In genomic region chr17:29929006-29929543, GRCh38 we compare ENCODE assay signal across 8 cellular contexts. TPM values are rescaled to one million over a fixed set of nuclear protein-coding genes. Genes with fewer than 3 reads are reported as not detected.
DNase-seq lines count a peak whose midpoint lies in the region; ATAC-seq, FAIRE-seq and TF ChIP-seq lines count a peak whose summit lies in the region.

No MANE protein-coding gene starts in this region.

- TF ChIP-seq CTCF in AG04450 (IDR thresholded peaks at IDR 0.05; ENCODE audit: low read depth, low read length) (no peak), body of pancreas (IDR thresholded peaks at IDR 0.05) (no peak), keratinocyte (optimal IDR thresholded peaks at IDR 0.05 in 1 of 3, IDR thresholded peaks at IDR 0.05 in 1 of 3, conservative IDR thresholded peaks at IDR 0.05 in 1 of 3; ENCODE audit: extremely low read depth in 1 of 3, insufficient read depth in 2 of 3, low read length in 3 of 3) (no peak)

- no peaks in the 10 kb centered on the region for H3K27me3 ChIP-seq in AG04450 (ENCODE audit: control insufficient read depth, insufficient read depth, low read length)
- no peaks in the 10 kb centered on the region for H3K27me3 ChIP-seq in body of pancreas
- H3K27me3 ChIP-seq in keratinocyte (ENCODE audit: control insufficient read depth, extremely low read depth, insufficient read depth, low read length): no peaks in the 10 kb centered on the region
- no peaks in the 10 kb centered on the region for H3K27me3 ChIP-seq in subcutaneous abdominal adipose tissue (ENCODE audit: control insufficient read depth in 5 of 5, insufficient read depth in 4 of 5, low read length in 5 of 5)

- 0 to 2% methylated on average over 13 of the region's 13 CpGs for WGBS in body of pancreas, 2 donors

- H2AFZ ChIP-seq in keratinocyte (ENCODE audit: control insufficient read depth, low read length): peak overlapping the region; percentile 92

- peak; percentile 75 for FAIRE-seq in keratinocyte (lab: Jason Lieb, UNC)

- peak in 1 of 3 donors; percentile 5 for TF ChIP-seq POLR2A in body of pancreas (IDR thresholded peaks at IDR 0.05)

- H3K9me3 ChIP-seq in AG04450 (ENCODE audit: control insufficient read depth, insufficient read depth, low read length) (no peaks in the 10 kb centered on the region), body of pancreas (no peaks in the 10 kb centered on the region), keratinocyte (ENCODE audit: control insufficient read depth, low read depth, low read length) (no peaks in the 10 kb centered on the region), subcutaneous abdominal adipose tissue (ENCODE audit: control insufficient read depth in 5 of 5, low read length in 5 of 5) (no peaks in the 10 kb centered on the region)

- H3K4me3 ChIP-seq in AG04450 (ENCODE audit: low read depth, low read length) (peak overlapping the region; percentile 98), body of pancreas (peak overlapping the region; percentile 87 to 93), keratinocyte (ENCODE audit: control insufficient read depth in 2 of 3, extremely low read depth in 1 of 3, insufficient read depth in 2 of 3, low read depth in 1 of 3, low read length in 3 of 3) (peak overlapping the region; percentile 70 to 97 (median 71)), subcutaneous abdominal adipose tissue (ENCODE audit: low read depth in 1 of 5, low read length in 5 of 5) (peak overlapping the region; percentile 87 to 98 (median 98))

- intact Hi-C loops in body of pancreas (cut with DNase I): no loop called here

- POLR2A ChIA-PET in AG04450 (lab: Yijun Ruan, JAX): interaction anchor here (1.1 kb wide), 1 partner anchor 79 kb away, joined by 7 read pairs; no protein-coding TSS in a partner anchor

- H3K27ac ChIP-seq in AG04450 (ENCODE audit: low read depth, low read length): peak overlapping the region; percentile 50
- H3K27ac ChIP-seq in body of pancreas: peak overlapping the region; percentile 91 to 98 (median 96)
- H3K27ac ChIP-seq in keratinocyte (ENCODE audit: control insufficient read depth, insufficient read depth, low read length): peak overlapping the region; percentile 71
- peak overlapping the region; percentile 90 for H3K27ac ChIP-seq in subcutaneous abdominal adipose tissue (ENCODE audit: low read depth, low read length)

- peak overlapping the region; percentile 88 for H3K4me2 ChIP-seq in keratinocyte (ENCODE audit: control insufficient read depth, extremely low read depth, insufficient read depth, low read depth, low read length)

- no peak for DNase-seq in AG04450 (ENCODE audit: low read depth, low spot score)
- peak; percentile 69 for DNase-seq in NCI-H748 treated with DMSO at 0.1 percent for 48 hours (lab: John Stamatoyannopoulos, UW)
- DNase-seq in body of pancreas: peak; percentile 34 to 56 (median 52)
- DNase-seq in keratinocyte (ENCODE audit: low read depth, low spot score): no peak
- DNase-seq in CD1c-positive myeloid dendritic cell (ENCODE audit: extremely low spot score): no peak
- no peak for DNase-seq in stimulated activated naive CD4-positive, alpha-beta T cell treated with Interleukin-2 at 50 U/mL for 16 hours (lab: John Stamatoyannopoulos, UW)

- dilution Hi-C loops in keratinocyte (cut with MboI; ENCODE audit: extremely low pct_ligation_motif_present, low sequenced_read_pairs): no loop called here

- H3K4me1 ChIP-seq in body of pancreas (peaks cover 38% of the 10 kb centered on the region), keratinocyte (ENCODE audit: control insufficient read depth, extremely low read depth, insufficient read depth, low read length) (peaks cover 20% of the 10 kb centered on the region), subcutaneous abdominal adipose tissue (ENCODE audit: control insufficient read depth in 5 of 5, insufficient read depth in 5 of 5, low read length in 5 of 5) (peaks cover 0 to 31% (median 30%) of the 10 kb centered on the region in 5 donors)

- H3K9me1 ChIP-seq in keratinocyte (ENCODE audit: control insufficient read depth, extremely low read depth, insufficient read depth, low read length): no peaks in the 10 kb centered on the region

- H3K9ac ChIP-seq in keratinocyte (ENCODE audit: control insufficient read depth, extremely low read depth, insufficient read depth, low read length) (peak overlapping the region; percentile 73), subcutaneous abdominal adipose tissue (ENCODE audit: low read length in 5 of 5) (peak overlapping the region; percentile 71 to 92 (median 89))

- H3K79me2 ChIP-seq in keratinocyte (ENCODE audit: control insufficient read depth, insufficient read depth, low read length): peaks cover 57% of the 10 kb centered on the region

- no peaks in the 10 kb centered on the region for H3K36me3 ChIP-seq in body of pancreas (replicated peaks in 1 of 2; ENCODE audit: insufficient read depth in 1 of 2, low read depth in 2 of 2)
- H3K36me3 ChIP-seq in keratinocyte (ENCODE audit: control insufficient read depth in 2 of 2, extremely low read depth in 1 of 2, insufficient read depth in 2 of 2, low read length in 2 of 2): no peaks in the 10 kb centered on the region
- no peaks in the 10 kb centered on the region for H3K36me3 ChIP-seq in subcutaneous abdominal adipose tissue (ENCODE audit: control insufficient read depth in 5 of 5, insufficient read depth in 5 of 5, low read length in 5 of 5)

- H4K20me1 ChIP-seq in keratinocyte (ENCODE audit: control insufficient read depth, extremely low read depth, insufficient read depth, low read length): no peaks in the 10 kb centered on the region

- ATAC-seq in GM21360 (IDR thresholded peaks at IDR 0.05; ENCODE audit: unreplicated experiment) (peak; percentile 4), body of pancreas (peak; percentile 16)

- CTCF ChIA-PET in AG04450 (lab: Charles Lee): interaction anchor here (1.7 to 7.0 kb wide), 4 partner anchors 122 to 312 kb away, joined by 6 to 331 read pairs (median 8); no protein-coding TSS in a partner anchor

RNA-seq across cellular contexts. Expression of gene SSH2, which starts 1.0 kb away (rescaled TPM):
- polyA plus RNA-seq in AG04450 (2011; rRNA removed) (20.9 and 24.1 TPM in 2 replicates), keratinocyte (11.3 to 23.1 TPM (median 13.9 TPM) in 3 replicates)
- polyA minus RNA-seq in AG04450 (2011; rRNA and poly(A)+ RNA removed): 56.5 and 65.3 TPM in 2 replicates
- total RNA-seq in body of pancreas: 1 to 10 TPM; 8.2 to 8.6 TPM
- 8.2 TPM for polyA plus RNA-seq in keratinocyte (2011; ENCODE audit: low read depth)
- 14.4 and 18.0 TPM in 2 replicates for polyA plus RNA-seq in keratinocyte (2011; cell fraction: cytosol; rRNA removed)
- 23.1 and 25.8 TPM in 2 replicates for polyA plus RNA-seq in keratinocyte (2011; cell fraction: nucleus; rRNA removed)
- 13.1 and 22.8 TPM in 2 replicates for polyA plus RNA-seq in keratinocyte (2012; ENCODE audit: low replicate concordance)
- 26.8 to 40.0 TPM (median 30.9 TPM) in 3 replicates for polyA minus RNA-seq in keratinocyte
- 18.8 TPM for polyA minus RNA-seq in keratinocyte (2011; cell fraction: cytosol; rRNA and poly(A)+ RNA removed)
- polyA minus RNA-seq in keratinocyte (2011; cell fraction: nucleus; rRNA and poly(A)+ RNA removed): 35.5 and 69.9 TPM in 2 replicates

RNA-seq across cellular contexts. Expression of gene EFCAB5, which starts 12.4 kb away (rescaled TPM):
- polyA plus RNA-seq in AG04450 (2011; rRNA removed): 0.07 and 0.24 TPM in 2 replicates
- 0.14 TPM in 1 of 2 replicates, not detected in the other for polyA minus RNA-seq in AG04450 (2011; rRNA and poly(A)+ RNA removed)
- total RNA-seq in body of pancreas: under 1 TPM in 1 of 2 donors, not detected in 1; under 0.01 TPM
- polyA plus RNA-seq in keratinocyte: 0.08 to 0.17 TPM (median 0.13 TPM) in 3 replicates
- 0.51 TPM for polyA plus RNA-seq in keratinocyte (2011; ENCODE audit: low read depth)
- 0.09 and 0.10 TPM in 2 replicates for polyA plus RNA-seq in keratinocyte (2011; cell fraction: cytosol; rRNA removed)
- polyA plus RNA-seq in keratinocyte (2011; cell fraction: nucleus; rRNA removed): 0.28 and 0.33 TPM in 2 replicates
- 0.08 and 0.29 TPM in 2 replicates for polyA plus RNA-seq in keratinocyte (2012; ENCODE audit: low replicate concordance)
- not detected in 3 replicates for polyA minus RNA-seq in keratinocyte
- polyA minus RNA-seq in keratinocyte (2011; cell fraction: cytosol; rRNA and poly(A)+ RNA removed): not detected
- 0.74 and 1.2 TPM in 2 replicates for polyA minus RNA-seq in keratinocyte (2011; cell fraction: nucleus; rRNA and poly(A)+ RNA removed)

Comparison
In these comparisons a context has a peak if more than half of its experiments do, and no peak if none do; other contexts are left out.
1. DNase-seq: peak in NCI-H748 treated with DMSO at 0.1 percent for 48 hours (single experiment) and body of pancreas (4 of 4); none in AG04450 (single experiment), keratinocyte (single experiment), CD1c-positive myeloid dendritic cell (single experiment) and stimulated activated naive CD4-positive, alpha-beta T cell treated with Interleukin-2 at 50 U/mL for 16 hours (single experiment).
2. Peak in every context shown above with its lines, with median percentiles within 50 percentile points of each other: H3K27ac ChIP-seq and H3K4me3 ChIP-seq.